In genomic region chr1:38489844-38490270, GRCh38 we compare ENCODE assay signal across 8 cellular contexts.
A peak's percentile ranks its signal among the peaks of the same experiment; 100 is the strongest.
DNase-seq lines count a peak whose midpoint lies in the region; ATAC-seq and TF ChIP-seq lines count a peak whose summit lies in the region.

No MANE protein-coding gene starts in this region.

- peaks cover 19% of the 10 kb centered on the region for H3K27me3 Mint-ChIP-seq in activated T-helper 17 cell treated with anti-CD3 and anti-CD28 coated beads, Interleukin-2, amount 50 U/mL, for 72 hours
- peaks cover 0 to 6% (median 5%) of the 10 kb centered on the region in 3 donors for H3K27me3 Mint-ChIP-seq in immature natural killer cell (ENCODE audit: low read depth in 3 of 3)

- DNase-seq in heart left ventricle (no peak), cardiac septum (ENCODE audit: low spot score) (no peak), NCI-H82 (lab: John Stamatoyannopoulos, UW) (peak; percentile 86), immature natural killer cell (peak; percentile 5 to 16 (median 14)), 8988T (no peak)
- peak; percentile 34 to 40 for DNase-seq in stimulated activated CD8-positive, alpha-beta memory T cell treated with anti-CD3 and anti-CD28 coated beads, Interleukin-15, amount 100 ng/mL, for 48 hours (ENCODE audit: low read depth in 2 of 2)

- H3K27ac ChIP-seq in heart left ventricle, result no peak overlapping the region

- no peaks in the 10 kb centered on the region for H3K9me3 ChIP-seq in heart left ventricle

- no peaks in the 10 kb centered on the region for H3K4me1 ChIP-seq in heart left ventricle

- no peak for ATAC-seq in heart left ventricle
- peak; percentile 59 for ATAC-seq in activated T-helper 17 cell treated with anti-CD3 and anti-CD28 coated beads, Interleukin-2, amount 50 U/mL, for 72 hours (replicated peaks)
- no peak for ATAC-seq in HG02623 (IDR thresholded peaks at IDR 0.05; ENCODE audit: unreplicated experiment)

- intact Hi-C loops in heart left ventricle (cut with DNase I), result no loop called here
- intact Hi-C loops in cardiac septum (cut with DNase I), result no loop called here

- no peak overlapping the region for H3K4me3 ChIP-seq in heart left ventricle

- TF ChIP-seq POLR2A in heart left ventricle (IDR thresholded peaks at IDR 0.05), result no peak

- no peaks in the 10 kb centered on the region for H3K36me3 Mint-ChIP-seq in activated T-helper 17 cell treated with anti-CD3 and anti-CD28 coated beads, Interleukin-2, amount 50 U/mL, for 72 hours (ENCODE audit: low read depth)
- no peaks in the 10 kb centered on the region for H3K36me3 Mint-ChIP-seq in immature natural killer cell

- peak in 9 of 12 donors; percentile 19 to 51 (median 40) for TF ChIP-seq CTCF in heart left ventricle (IDR thresholded peaks at IDR 0.05)

- no peaks in the 10 kb centered on the region for H3K9me3 Mint-ChIP-seq in activated T-helper 17 cell treated with anti-CD3 and anti-CD28 coated beads, Interleukin-2, amount 50 U/mL, for 72 hours
- no peaks in the 10 kb centered on the region for H3K9me3 Mint-ChIP-seq in immature natural killer cell

- no peak overlapping the region for H3K4me3 Mint-ChIP-seq in activated T-helper 17 cell treated with anti-CD3 and anti-CD28 coated beads, Interleukin-2, amount 50 U/mL, for 72 hours
- H3K4me3 Mint-ChIP-seq in immature natural killer cell, result no peak overlapping the region

- no peak overlapping the region for H3K27ac Mint-ChIP-seq in activated T-helper 17 cell treated with anti-CD3 and anti-CD28 coated beads, Interleukin-2, amount 50 U/mL, for 72 hours
- H3K27ac Mint-ChIP-seq in immature natural killer cell, result no peak overlapping the region

- no peaks in the 10 kb centered on the region for H3K36me3 ChIP-seq in heart left ventricle

- peaks cover 0 to 38% (median 8%) of the 10 kb centered on the region in 9 donors for H3K27me3 ChIP-seq in heart left ventricle

- no peaks in the 10 kb centered on the region for H3K4me1 Mint-ChIP-seq in activated T-helper 17 cell treated with anti-CD3 and anti-CD28 coated beads, Interleukin-2, amount 50 U/mL, for 72 hours
- no peaks in the 10 kb centered on the region for H3K4me1 Mint-ChIP-seq in immature natural killer cell

- WGBS in heart left ventricle, 4 donors, result 36 to 50% (median 44%) methylated on average over 6 of the region's 6 CpGs

Comparison
In these comparisons a context has a peak if more than half of its experiments do, and no peak if none do; other contexts are left out.
1. DNase-seq: peak in NCI-H82 (single experiment), immature natural killer cell (3 of 3) and stimulated activated CD8-positive, alpha-beta memory T cell treated with anti-CD3 and anti-CD28 coated beads, Interleukin-15, amount 100 ng/mL, for 48 hours (2 of 2); none in heart left ventricle (0 of 5), cardiac septum (single experiment) and 8988T (single experiment).